14 cellular contexts compared by ENCODE assay signal in the genomic region with DNA sequence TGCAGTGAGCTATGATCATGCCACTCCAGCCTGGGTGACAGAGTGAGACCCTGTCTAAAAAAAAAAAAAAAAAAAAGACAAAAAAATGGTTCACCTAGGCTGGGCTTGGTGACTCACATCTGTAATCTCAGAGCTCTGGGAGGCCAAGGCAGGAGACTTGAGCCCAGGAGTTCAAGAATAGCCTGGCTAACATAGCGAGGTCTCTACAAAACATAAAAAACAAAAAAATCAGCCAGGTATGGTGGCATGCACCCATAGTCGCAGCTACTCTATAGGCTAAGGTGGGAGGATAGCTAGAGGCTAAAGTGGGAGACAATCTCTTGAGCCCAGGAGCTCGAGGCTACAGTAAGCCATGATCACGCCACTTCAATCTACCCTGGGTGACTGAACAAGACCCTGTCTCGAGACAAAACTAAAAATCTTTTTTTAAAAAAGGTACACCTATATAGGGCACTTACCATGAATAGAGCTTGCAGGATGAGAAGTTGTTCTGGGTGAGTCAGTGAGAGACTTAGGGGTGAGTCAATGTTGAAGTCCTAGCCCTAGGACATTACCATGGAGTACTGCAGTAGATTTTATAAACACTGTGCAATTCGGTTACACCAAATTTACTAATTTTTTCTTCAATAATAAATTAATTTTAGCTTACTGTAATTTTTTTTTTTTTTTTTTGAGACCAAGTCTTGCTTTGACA. TPM values are rescaled to one million over a fixed set of nuclear protein-coding genes. Genes with fewer than 3 reads are reported as not detected.
DNase-seq lines count a peak whose midpoint lies in the region; ATAC-seq and TF ChIP-seq lines count a peak whose summit lies in the region.
"Had no signal": no experiment of that assay in that cellular context is flagged by ENCODE, and none has a peak within 500 bp of the region (broad histone marks: within the 10 kb centered on the region; RNA-seq: fewer than 3 reads in every experiment).

No MANE protein-coding gene starts in this region.

- H4K20me1 ChIP-seq in fibroblast of lung (ENCODE audit: control insufficient read depth, extremely low read depth, insufficient read depth, low read length): no peaks in the 10 kb centered on the region

- no peaks in the 10 kb centered on the region for H3K27me3 Mint-ChIP-seq in activated naive CD4-positive, alpha-beta T cell treated with anti-CD3 and anti-CD28 coated beads, Interleukin-2, amount 10 ng/mL, durations not matched to agents 7 days and 5 days
- H3K27me3 Mint-ChIP-seq in activated naive CD4-positive, alpha-beta T cell treated with anti-CD3 and anti-CD28 coated beads for 36 hours (ENCODE audit: low read depth): no peaks in the 10 kb centered on the region
- H3K27me3 Mint-ChIP-seq: activated CD4-positive, alpha-beta memory T cell treated with anti-CD3 and anti-CD28 coated beads, Interleukin-2, amount 10 ng/mL, durations not matched to agents 7 days and 5 days; stimulated activated naive CD8-positive, alpha-beta T cell treated with anti-CD3 and anti-CD28 coated beads, Interleukin-15, Interleukin-2, amounts not matched to agents 100 ng/mL and 50 ng/mL, for 24 hours had no signal

- WGBS in suprapubic skin: 81% methylated on average over 6 of the region's 6 CpGs

- in situ Hi-C loops in Panc1 (cut with HindIII; ENCODE audit: low pct_unique_long_range_greater_than_20kb, low sequenced_read_pairs): no loop called here

- H3K36me3 Mint-ChIP-seq in activated naive CD4-positive, alpha-beta T cell treated with anti-CD3 and anti-CD28 coated beads, Interleukin-2, amount 10 ng/mL, durations not matched to agents 7 days and 5 days: peaks cover 4% of the 10 kb centered on the region
- peaks cover 2% of the 10 kb centered on the region for H3K36me3 Mint-ChIP-seq in activated naive CD4-positive, alpha-beta T cell treated with anti-CD3 and anti-CD28 coated beads for 36 hours (ENCODE audit: low read depth)

- H3K4me1 ChIP-seq in Panc1 (ENCODE audit: control insufficient read depth, insufficient read depth, low read length) (peaks cover 10% of the 10 kb centered on the region; the same call in 1 of the 2 replicates), fibroblast of lung (ENCODE audit: control insufficient read depth, extremely low read depth, insufficient read depth, low read length) (peaks cover 3% of the 10 kb centered on the region), suprapubic skin (no peaks in the 10 kb centered on the region)

- no peak overlapping the region for H3K4me2 ChIP-seq in fibroblast of lung (ENCODE audit: extremely low read depth, insufficient read depth, low read length)

- TF ChIP-seq CTCF in Panc1 (IDR thresholded peaks at IDR 0.05): no peak
- TF ChIP-seq CTCF in fibroblast of lung (conservative IDR thresholded peaks at IDR 0.05 in 1 of 2, IDR thresholded peaks at IDR 0.05 in 1 of 2; ENCODE audit: low read depth in 1 of 2, low read length in 2 of 2): no peak
- TF ChIP-seq CTCF in suprapubic skin (IDR thresholded peaks at IDR 0.05): no peak

- H3K9ac ChIP-seq in fibroblast of lung (ENCODE audit: insufficient read depth, low read length): no peak overlapping the region

- no peak overlapping the region for H2AFZ ChIP-seq in fibroblast of lung (ENCODE audit: low read length)

- no peak overlapping the region for H3K4me3 ChIP-seq in Panc1 (ENCODE audit: low read depth in 2 of 2, low read length in 2 of 2)
- H3K4me3 ChIP-seq in fibroblast of lung (replicated peaks in 1 of 4; ENCODE audit: control extremely low read depth in 1 of 4, insufficient read depth in 1 of 4, low read depth in 3 of 4, low read length in 4 of 4): no peak overlapping the region
- no peak overlapping the region for H3K4me3 ChIP-seq in suprapubic skin

- H3K4me3 Mint-ChIP-seq in activated naive CD4-positive, alpha-beta T cell treated with anti-CD3 and anti-CD28 coated beads, Interleukin-2, amount 10 ng/mL, durations not matched to agents 7 days and 5 days: no peak overlapping the region
- no peak overlapping the region for H3K4me3 Mint-ChIP-seq in activated naive CD4-positive, alpha-beta T cell treated with anti-CD3 and anti-CD28 coated beads for 36 hours
- H3K4me3 Mint-ChIP-seq: activated CD4-positive, alpha-beta memory T cell treated with anti-CD3 and anti-CD28 coated beads, Interleukin-2, amount 10 ng/mL, durations not matched to agents 7 days and 5 days; stimulated activated naive CD8-positive, alpha-beta T cell treated with anti-CD3 and anti-CD28 coated beads, Interleukin-15, Interleukin-2, amounts not matched to agents 100 ng/mL and 50 ng/mL, for 24 hours had no signal

- intact Hi-C loops in activated naive CD4-positive, alpha-beta T cell treated with anti-CD3 and anti-CD28 coated beads for 36 hours (cut with micrococcal nuclease): no loop called here
- intact Hi-C loops in Panc1 (cut with micrococcal nuclease; ENCODE audit: unreplicated experiment): no loop called here

- BruUV-seq in Panc1 (replicated peaks; lab: Mats Ljungman, UMichigan): no TSS peak

- CTCF ChIA-PET in activated naive CD4-positive, alpha-beta T cell treated with anti-CD3 and anti-CD28 coated beads, Interleukin-2, amount 10 ng/mL, durations not matched to agents 7 days and 5 days (lab: Charles Lee): no interaction called here
- CTCF ChIA-PET in activated naive CD4-positive, alpha-beta T cell treated with anti-CD3 and anti-CD28 coated beads for 36 hours (lab: Charles Lee): interaction anchor here (0.6 to 1.0 kb wide), 3 partner anchors 48 to 940 kb away, joined by 3 to 4 read pairs (median 3); no protein-coding TSS in a partner anchor
- CTCF ChIA-PET in Panc1 (lab: Charles Lee): no interaction called here

- H3K79me2 ChIP-seq in fibroblast of lung (ENCODE audit: control insufficient read depth, insufficient read depth, low read length): peaks cover 24% of the 10 kb centered on the region

- ATAC-seq in Panc1: peak; percentile 95
- no peak for ATAC-seq in HG02970 (IDR thresholded peaks at IDR 0.05; ENCODE audit: low FRiP score, unreplicated experiment)

- H3K27me3 ChIP-seq in Panc1 (ENCODE audit: control insufficient read depth, insufficient read depth, low read length) (no peaks in the 10 kb centered on the region), fibroblast of lung (ENCODE audit: control insufficient read depth, insufficient read depth, low read length) (no peaks in the 10 kb centered on the region), suprapubic skin (no peaks in the 10 kb centered on the region)

- H3K36me3 ChIP-seq in Panc1 (ENCODE audit: control insufficient read depth, insufficient read depth, low read length) (no peaks in the 10 kb centered on the region), fibroblast of lung (ENCODE audit: control insufficient read depth, insufficient read depth, low read length) (no peaks in the 10 kb centered on the region), suprapubic skin (no peaks in the 10 kb centered on the region)

- H3K4me1 Mint-ChIP-seq in activated naive CD4-positive, alpha-beta T cell treated with anti-CD3 and anti-CD28 coated beads, Interleukin-2, amount 10 ng/mL, durations not matched to agents 7 days and 5 days: peaks cover 15% of the 10 kb centered on the region
- peaks cover 13% of the 10 kb centered on the region for H3K4me1 Mint-ChIP-seq in activated naive CD4-positive, alpha-beta T cell treated with anti-CD3 and anti-CD28 coated beads for 36 hours (ENCODE audit: low read depth)

- TF ChIP-seq EP300 in suprapubic skin (IDR thresholded peaks at IDR 0.05): no peak

- no peaks in the 10 kb centered on the region for H3K9me3 Mint-ChIP-seq in activated naive CD4-positive, alpha-beta T cell treated with anti-CD3 and anti-CD28 coated beads, Interleukin-2, amount 10 ng/mL, durations not matched to agents 7 days and 5 days
- H3K9me3 Mint-ChIP-seq in activated naive CD4-positive, alpha-beta T cell treated with anti-CD3 and anti-CD28 coated beads for 36 hours: no peaks in the 10 kb centered on the region
- H3K9me3 Mint-ChIP-seq: activated CD4-positive, alpha-beta memory T cell treated with anti-CD3 and anti-CD28 coated beads, Interleukin-2, amount 10 ng/mL, durations not matched to agents 7 days and 5 days; stimulated activated naive CD8-positive, alpha-beta T cell treated with anti-CD3 and anti-CD28 coated beads, Interleukin-15, Interleukin-2, amounts not matched to agents 100 ng/mL and 50 ng/mL, for 24 hours had no signal

- H3K27ac ChIP-seq in Panc1 (ENCODE audit: low read length): no peak overlapping the region
- peak overlapping the region; percentile 54 for H3K27ac ChIP-seq in fibroblast of lung (ENCODE audit: insufficient read depth, low read length)
- no peak overlapping the region for H3K27ac ChIP-seq in suprapubic skin
- H3K27ac ChIP-seq: C4-2B had no signal

- H3K9me3 ChIP-seq in Panc1 (ENCODE audit: control insufficient read depth, insufficient read depth, low read depth, low read length) (no peaks in the 10 kb centered on the region), fibroblast of lung (ENCODE audit: control insufficient read depth, insufficient read depth, low read depth, low read length) (no peaks in the 10 kb centered on the region), suprapubic skin (no peaks in the 10 kb centered on the region)

- DNase-seq in activated naive CD4-positive, alpha-beta T cell treated with anti-CD3 and anti-CD28 coated beads, Interleukin-2, amount 10 ng/mL, durations not matched to agents 7 days and 5 days: no peak
- DNase-seq in activated naive CD4-positive, alpha-beta T cell treated with anti-CD3 and anti-CD28 coated beads for 36 hours: no peak
- no peak for DNase-seq in Panc1 (ENCODE audit: low read depth, low spot score)
- DNase-seq in fibroblast of lung (ENCODE audit: low read depth in 2 of 2): peak; percentile 65 to 86
- peak; percentile 44 for DNase-seq in stromal cell of bone marrow (ENCODE audit: low read depth)
- DNase-seq in suprapubic skin (ENCODE audit: low spot score in 2 of 2): no peak
- DNase-seq in occipital lobe (lab: John Stamatoyannopoulos, UW): no peak
- DNase-seq: activated CD4-positive, alpha-beta memory T cell treated with anti-CD3 and anti-CD28 coated beads, Interleukin-2, amount 10 ng/mL, durations not matched to agents 7 days and 5 days; central memory CD4-positive, alpha-beta T cell; NCI-H1694; stimulated activated CD4-positive, alpha-beta T cell treated with anti-CD3 and anti-CD28 coated beads, Interleukin-12 subunit alpha, Interleukin-12 subunit beta, amount 100 ng/mL, for 4 hours had no signal

- H3K27ac Mint-ChIP-seq in activated naive CD4-positive, alpha-beta T cell treated with anti-CD3 and anti-CD28 coated beads, Interleukin-2, amount 10 ng/mL, durations not matched to agents 7 days and 5 days: peak overlapping the region; percentile 45
- H3K27ac Mint-ChIP-seq in activated naive CD4-positive, alpha-beta T cell treated with anti-CD3 and anti-CD28 coated beads for 36 hours: no peak overlapping the region
- H3K27ac Mint-ChIP-seq: activated CD4-positive, alpha-beta memory T cell treated with anti-CD3 and anti-CD28 coated beads, Interleukin-2, amount 10 ng/mL, durations not matched to agents 7 days and 5 days; stimulated activated naive CD8-positive, alpha-beta T cell treated with anti-CD3 and anti-CD28 coated beads, Interleukin-15, Interleukin-2, amounts not matched to agents 100 ng/mL and 50 ng/mL, for 24 hours had no signal

- POLR2A ChIA-PET in Panc1 (lab: Charles Lee): interaction anchor here (0.6 kb wide), 4 partner anchors 14 to 941 kb away, joined by 3 to 13 read pairs (median 5); no protein-coding TSS in a partner anchor

- TF ChIP-seq POLR2A in suprapubic skin (IDR thresholded peaks at IDR 0.05): no peak

RNA-seq across cellular contexts. Expression of a gene that starts 19.0 kb away (rescaled TPM):
- total RNA-seq in activated naive CD4-positive, alpha-beta T cell treated with anti-CD3 and anti-CD28 coated beads for 36 hours: 10 to 100 TPM; 27.6 to 28.9 TPM
- total RNA-seq in Panc1 (2021; ENCODE audit: unreplicated experiment) (45.5 TPM), fibroblast of lung (61.6 and 82.7 TPM in 2 replicates), suprapubic skin (10 to 100 TPM; 58.3 to 74.5 (median 62.0) TPM), occipital lobe (71.0 TPM)
- 22.8 TPM for polyA plus RNA-seq in Panc1 (2012; ENCODE audit: insufficient read length)
- 40.0 and 40.1 TPM in 2 replicates for polyA plus RNA-seq in fibroblast of lung
- polyA plus RNA-seq in fibroblast of lung (2012): 39.8 and 42.1 TPM in 2 replicates
- 20.4 and 45.0 TPM in 2 replicates for polyA minus RNA-seq in fibroblast of lung (ENCODE audit: low replicate concordance)

RNA-seq across cellular contexts. Expression of a gene that starts 49.4 kb away (rescaled TPM):
- total RNA-seq in activated naive CD4-positive, alpha-beta T cell treated with anti-CD3 and anti-CD28 coated beads for 36 hours: under 1 TPM; 0.25 to 0.43 TPM
- total RNA-seq in Panc1 (2021; ENCODE audit: unreplicated experiment): not detected
- polyA plus RNA-seq in Panc1 (2012; ENCODE audit: insufficient read length): not detected
- total RNA-seq in fibroblast of lung: 0.26 TPM in 1 of 2 replicates, not detected in the other
- polyA plus RNA-seq in fibroblast of lung: not detected in 2 replicates
- not detected in 2 replicates for polyA plus RNA-seq in fibroblast of lung (2012)
- polyA minus RNA-seq in fibroblast of lung (ENCODE audit: low replicate concordance): not detected in 2 replicates
- not detected for total RNA-seq in suprapubic skin
- not detected for total RNA-seq in occipital lobe
- total RNA-seq: activated CD4-positive, alpha-beta memory T cell treated with anti-CD3 and anti-CD28 coated beads, Interleukin-2, amount 10 ng/mL, durations not matched to agents 7 days and 5 days had no signal

Comparison
In these comparisons a context has a peak if more than half of its experiments do, and no peak if none do; other contexts are left out.
1. DNase-seq: peak in fibroblast of lung (2 of 2) and stromal cell of bone marrow (single experiment); none in activated naive CD4-positive, alpha-beta T cell treated with anti-CD3 and anti-CD28 coated beads, Interleukin-2, amount 10 ng/mL, durations not matched to agents 7 days and 5 days (single experiment), activated naive CD4-positive, alpha-beta T cell treated with anti-CD3 and anti-CD28 coated beads for 36 hours (single experiment), Panc1 (single experiment), suprapubic skin (0 of 2) and occipital lobe (single experiment).